ENCODE assay signal across 9 cellular contexts in genomic region chr17:42266918-42267766, GRCh38. TPM values are rescaled to one million over a fixed set of nuclear protein-coding genes. Genes with fewer than 3 reads are reported as not detected.
DNase-seq lines count a peak whose midpoint lies in the region; ATAC-seq, FAIRE-seq and TF ChIP-seq lines count a peak whose summit lies in the region.
"Had no signal": no experiment of that assay in that cellular context is flagged by ENCODE, and none has a peak within 500 bp of the region (broad histone marks: within the 10 kb centered on the region; RNA-seq: fewer than 3 reads in every experiment).

No MANE protein-coding gene starts in this region.

- no peak for DNase-seq in H54 (ENCODE audit: insufficient read length, low spot score)
- DNase-seq in SW480 (ENCODE audit: low spot score) = peak; percentile 96
- DNase-seq in bronchial epithelial cell (ENCODE audit: low read depth) = peak; percentile 63
- peak; percentile 52 for DNase-seq in sigmoid colon
- no peak for DNase-seq in COLO668 (lab: John Stamatoyannopoulos, UW; ENCODE audit: unreplicated experiment)
- no peak for DNase-seq in DMS79 treated with DMSO at 0.1 percent for 48 hours (lab: John Stamatoyannopoulos, UW)
- DNase-seq in NCI-H187 (lab: John Stamatoyannopoulos, UW) = no peak
- DNase-seq: NCI-H1092 treated with DMSO at 0.1 percent for 48 hours had no signal

- H3K4me3 ChIP-seq in bronchial epithelial cell (ENCODE audit: low read depth, low read length) (no peak overlapping the region), sigmoid colon (no peak overlapping the region)

- H3K4me1 ChIP-seq in sigmoid colon = peaks cover 0 to 57% (median 36%) of the 10 kb centered on the region in 4 donors

- peak overlapping the region in 2 of 4 donors; percentile 51 to 94 for H3K27ac ChIP-seq in sigmoid colon

- 58 to 66% methylated on average over 9 of the region's 9 CpGs for WGBS in sigmoid colon, 2 donors

- H3K27me3 ChIP-seq in bronchial epithelial cell (ENCODE audit: control insufficient read depth, insufficient read depth, low read length) (no peaks in the 10 kb centered on the region), sigmoid colon (no peaks in the 10 kb centered on the region)

- H3K9me3 ChIP-seq in sigmoid colon = no peaks in the 10 kb centered on the region

- no peak for TF ChIP-seq POLR2A in H54 (IDR thresholded peaks at IDR 0.05; ENCODE audit: low read depth, low read length)
- no peak for TF ChIP-seq POLR2A in sigmoid colon (IDR thresholded peaks at IDR 0.05)

- TF ChIP-seq CTCF in bronchial epithelial cell (IDR thresholded peaks at IDR 0.05; ENCODE audit: insufficient read depth, low read length, severe bottlenecking) (no peak), sigmoid colon (IDR thresholded peaks at IDR 0.05) (no peak)

- peak; percentile 57 for FAIRE-seq in H54 (lab: Jason Lieb, UNC)
- FAIRE-seq in bronchial epithelial cell (lab: Jason Lieb, UNC) = no peak

- H3K36me3 ChIP-seq in bronchial epithelial cell (ENCODE audit: control insufficient read depth, insufficient read depth, low read length) = no peaks in the 10 kb centered on the region
- no peaks in the 10 kb centered on the region for H3K36me3 ChIP-seq in sigmoid colon

- no peak for ATAC-seq in HG02571 (IDR thresholded peaks at IDR 0.05; ENCODE audit: unreplicated experiment)

- peak; percentile 42 to 95 (median 66) for TF ChIP-seq EP300 in sigmoid colon (IDR thresholded peaks at IDR 0.05)

- intact Hi-C loops in sigmoid colon (cut with DNase I) = no loop called here

RNA-seq across cellular contexts. Expression of gene STAT5B, which starts 9.0 kb away (rescaled TPM):
- 11.6 and 12.2 TPM in 2 replicates for total RNA-seq in bronchial epithelial cell
- total RNA-seq in sigmoid colon = 100 to 1,000 TPM in 1 of 4 donors, 10 to 100 TPM in 3; 93.5 to 117 (median 98.4) TPM
- 10 to 100 TPM; 11.3 to 37.5 (median 13.2) TPM for polyA plus RNA-seq in sigmoid colon

RNA-seq across cellular contexts. Expression of gene STAT5A, which starts 21.2 kb away (rescaled TPM):
- total RNA-seq in bronchial epithelial cell (1.3 TPM in 2 replicates), sigmoid colon (10 to 100 TPM; 57.2 to 91.0 (median 80.8) TPM)
- polyA plus RNA-seq in sigmoid colon = 10 to 100 TPM in 2 of 3 donors, 1 to 10 TPM in 1; 7.4 to 39.2 (median 13.2) TPM

Comparison
In these comparisons a context has a peak if more than half of its experiments do, and no peak if none do; other contexts are left out.
1. DNase-seq: peak in SW480 (single experiment), bronchial epithelial cell (single experiment) and sigmoid colon (single experiment); none in H54 (single experiment), COLO668 (single experiment), DMS79 treated with DMSO at 0.1 percent for 48 hours (single experiment) and NCI-H187 (0 of 2).
2. RNA of gene STAT5A, which starts 21.2 kb away (total RNA-seq): 57.2 to 91.0 TPM in sigmoid colon; 1.3 TPM in bronchial epithelial cell; every median in the first group is over 10 times any median in the second.